1 cellular context compared by ENCODE assay signal in genomic region chr10:131748831-131749766, GRCh38.
A peak's percentile ranks its signal among the peaks of the same experiment; 100 is the strongest.
TF ChIP-seq lines count a peak whose summit lies in the region.

No MANE protein-coding gene starts in this region.

TF ChIP-seq in HepG2, 621 proteins besides CTCF, POLR2A, EP300 and RAD21 (continued from another document and continues in another):
- TF ChIP-seq, protein P1, sequence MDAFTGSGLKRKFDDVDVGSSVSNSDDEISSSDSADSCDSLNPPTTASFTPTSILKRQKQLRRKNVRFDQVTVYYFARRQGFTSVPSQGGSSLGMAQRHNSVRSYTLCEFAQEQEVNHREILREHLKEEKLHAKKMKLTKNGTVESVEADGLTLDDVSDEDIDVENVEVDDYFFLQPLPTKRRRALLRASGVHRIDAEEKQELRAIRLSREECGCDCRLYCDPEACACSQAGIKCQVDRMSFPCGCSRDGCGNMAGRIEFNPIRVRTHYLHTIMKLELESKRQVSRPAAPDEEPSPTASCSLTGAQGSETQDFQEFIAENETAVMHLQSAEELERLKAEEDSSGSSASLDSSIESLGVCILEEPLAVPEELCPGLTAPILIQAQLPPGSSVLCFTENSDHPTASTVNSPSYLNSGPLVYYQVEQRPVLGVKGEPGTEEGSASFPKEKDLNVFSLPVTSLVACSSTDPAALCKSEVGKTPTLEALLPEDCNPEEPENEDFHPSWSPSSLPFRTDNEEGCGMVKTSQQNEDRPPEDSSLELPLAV (CRISPR knock-in tag; conservative IDR thresholded peaks at IDR 0.05; ENCODE audit: low read depth), result no peak
- TF ChIP-seq XRCC5 (optimal IDR thresholded peaks at IDR 0.05; ENCODE audit: low read length) (no peak), SRSF9 (IDR thresholded peaks at IDR 0.05; ENCODE audit: borderline replicate concordance, insufficient read depth, low read depth, low read length, poor library complexity, severe bottlenecking) (no peak), ZSCAN25 (CRISPR knock-in tag; IDR thresholded peaks at IDR 0.05) (peak; percentile 83), ZNF724P (CRISPR knock-in tag; IDR thresholded peaks at IDR 0.05; ENCODE audit: borderline replicate concordance) (no peak), XBP1 (CRISPR knock-in tag; IDR thresholded peaks at IDR 0.05) (no peak), ZNF703 (CRISPR knock-in tag; IDR thresholded peaks at IDR 0.05; ENCODE audit: borderline replicate concordance) (no peak), ZNF780A (CRISPR knock-in tag; IDR thresholded peaks at IDR 0.05) (peak; percentile 62; the same call in 1 of the 2 replicates), POLR2AphosphoS5 (IDR thresholded peaks at IDR 0.05; ENCODE audit: low read depth, low read length) (no peak), AKAP8 (CRISPR knock-in tag; IDR thresholded peaks at IDR 0.05) (no peak), NFE2L2 (IDR thresholded peaks at IDR 0.05; ENCODE audit: low read length) (no peak), ZNF24 (IDR thresholded peaks at IDR 0.05) (no peak), PRPF4 (IDR thresholded peaks at IDR 0.05; ENCODE audit: low read depth, low read length, poor library complexity, severe bottlenecking) (no peak), ZNF33B (CRISPR knock-in tag; IDR thresholded peaks at IDR 0.05) (no peak), MLLT10 (CRISPR knock-in tag; IDR thresholded peaks at IDR 0.05) (no peak), CC2D1A (CRISPR knock-in tag; IDR thresholded peaks at IDR 0.05) (no peak), FOSL2 (CRISPR knock-in tag; IDR thresholded peaks at IDR 0.05) (no peak), ZNF263 (CRISPR knock-in tag; IDR thresholded peaks at IDR 0.05) (peak; percentile 57), YEATS4 (CRISPR knock-in tag; IDR thresholded peaks at IDR 0.05; ENCODE audit: borderline replicate concordance) (0 out of 2 replicates have a peak, but pooled peaks have one; percentile 37), ATRX (CRISPR knock-in tag; IDR thresholded peaks at IDR 0.05; ENCODE audit: borderline replicate concordance) (no peak), SKI (IDR thresholded peaks at IDR 0.05; ENCODE audit: partially characterized antibody) (no peak), HNRNPK (IDR thresholded peaks at IDR 0.05; ENCODE audit: low read depth, low read length, poor library complexity, severe bottlenecking) (no peak), ZNF740 (CRISPR knock-in tag; IDR thresholded peaks at IDR 0.05) (peak; percentile 52; the same call in 1 of the 2 replicates), ZIK1 (CRISPR knock-in tag; IDR thresholded peaks at IDR 0.05; ENCODE audit: borderline replicate concordance, low read depth) (0 out of 2 replicates have a peak, but pooled peaks have one; percentile 11), BHLHE40 (IDR thresholded peaks at IDR 0.05; ENCODE audit: low read length) (no peak), NCOA5 (CRISPR knock-in tag; IDR thresholded peaks at IDR 0.05) (no peak), GTF3A (CRISPR knock-in tag; conservative IDR thresholded peaks at IDR 0.05) (no peak), PAXIP1 (CRISPR knock-in tag; conservative IDR thresholded peaks at IDR 0.05) (peak; percentile 69), ZZZ3 (CRISPR knock-in tag; IDR thresholded peaks at IDR 0.05; ENCODE audit: borderline replicate concordance) (no peak), ZNF326 (CRISPR knock-in tag; IDR thresholded peaks at IDR 0.05; ENCODE audit: borderline replicate concordance) (no peak), ZBTB8A (CRISPR knock-in tag; IDR thresholded peaks at IDR 0.05; ENCODE audit: borderline replicate concordance, low read depth) (no peak), ZNF556 (CRISPR knock-in tag; IDR thresholded peaks at IDR 0.05; ENCODE audit: borderline replicate concordance) (no peak), GZF1 (CRISPR knock-in tag; IDR thresholded peaks at IDR 0.05) (no peak), SRF (IDR thresholded peaks at IDR 0.05; ENCODE audit: low read depth, low read length) (no peak), RARA (CRISPR knock-in tag; IDR thresholded peaks at IDR 0.05) (peak; percentile 42; the same call in 1 of the 2 replicates), HCFC1 (IDR thresholded peaks at IDR 0.05; ENCODE audit: low read depth, low read length) (no peak), IKZF1 (IDR thresholded peaks at IDR 0.05) (no peak), HOXA7 (CRISPR knock-in tag; IDR thresholded peaks at IDR 0.05) (0 out of 2 replicates have a peak, but pooled peaks have one; percentile 54), YEATS2 (CRISPR knock-in tag; IDR thresholded peaks at IDR 0.05; ENCODE audit: borderline replicate concordance) (no peak), ZSCAN12 (CRISPR knock-in tag; IDR thresholded peaks at IDR 0.05) (no peak), SNRNP70 (IDR thresholded peaks at IDR 0.05; ENCODE audit: low read depth, low read length) (no peak), ZNF260 (CRISPR knock-in tag; IDR thresholded peaks at IDR 0.05; ENCODE audit: borderline replicate concordance, low read depth) (no peak), CCAR2 (optimal IDR thresholded peaks at IDR 0.05; ENCODE audit: low read depth, low read length) (no peak), ZNF256 (CRISPR knock-in tag; conservative IDR thresholded peaks at IDR 0.05) (no peak), BRD4 (CRISPR knock-in tag; IDR thresholded peaks at IDR 0.05) (no peak), ZNF335 (CRISPR knock-in tag; IDR thresholded peaks at IDR 0.05) (no peak), REL (CRISPR knock-in tag; conservative IDR thresholded peaks at IDR 0.05) (0 out of 2 replicates have a peak, but pooled peaks have one; percentile 38), SIN3B (IDR thresholded peaks at IDR 0.05; ENCODE audit: low read length) (no peak), ELF4 (CRISPR knock-in tag; IDR thresholded peaks at IDR 0.05; ENCODE audit: borderline replicate concordance) (no peak)
- TF ChIP-seq, protein P2, sequence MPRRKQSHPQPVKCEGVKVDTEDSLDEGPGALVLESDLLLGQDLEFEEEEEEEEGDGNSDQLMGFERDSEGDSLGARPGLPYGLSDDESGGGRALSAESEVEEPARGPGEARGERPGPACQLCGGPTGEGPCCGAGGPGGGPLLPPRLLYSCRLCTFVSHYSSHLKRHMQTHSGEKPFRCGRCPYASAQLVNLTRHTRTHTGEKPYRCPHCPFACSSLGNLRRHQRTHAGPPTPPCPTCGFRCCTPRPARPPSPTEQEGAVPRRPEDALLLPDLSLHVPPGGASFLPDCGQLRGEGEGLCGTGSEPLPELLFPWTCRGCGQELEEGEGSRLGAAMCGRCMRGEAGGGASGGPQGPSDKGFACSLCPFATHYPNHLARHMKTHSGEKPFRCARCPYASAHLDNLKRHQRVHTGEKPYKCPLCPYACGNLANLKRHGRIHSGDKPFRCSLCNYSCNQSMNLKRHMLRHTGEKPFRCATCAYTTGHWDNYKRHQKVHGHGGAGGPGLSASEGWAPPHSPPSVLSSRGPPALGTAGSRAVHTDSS (CRISPR knock-in tag; conservative IDR thresholded peaks at IDR 0.05), result no peak
- TF ChIP-seq, protein P3, sequence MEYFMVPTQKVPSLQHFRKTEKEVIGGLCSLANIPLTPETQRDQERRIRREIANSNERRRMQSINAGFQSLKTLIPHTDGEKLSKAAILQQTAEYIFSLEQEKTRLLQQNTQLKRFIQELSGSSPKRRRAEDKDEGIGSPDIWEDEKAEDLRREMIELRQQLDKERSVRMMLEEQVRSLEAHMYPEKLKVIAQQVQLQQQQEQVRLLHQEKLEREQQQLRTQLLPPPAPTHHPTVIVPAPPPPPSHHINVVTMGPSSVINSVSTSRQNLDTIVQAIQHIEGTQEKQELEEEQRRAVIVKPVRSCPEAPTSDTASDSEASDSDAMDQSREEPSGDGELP (IDR thresholded peaks at IDR 0.05; ENCODE audit: borderline replicate concordance, low read depth), result peak; percentile 68; the same call in 1 of the 2 replicates
- TF ChIP-seq, protein P4, sequence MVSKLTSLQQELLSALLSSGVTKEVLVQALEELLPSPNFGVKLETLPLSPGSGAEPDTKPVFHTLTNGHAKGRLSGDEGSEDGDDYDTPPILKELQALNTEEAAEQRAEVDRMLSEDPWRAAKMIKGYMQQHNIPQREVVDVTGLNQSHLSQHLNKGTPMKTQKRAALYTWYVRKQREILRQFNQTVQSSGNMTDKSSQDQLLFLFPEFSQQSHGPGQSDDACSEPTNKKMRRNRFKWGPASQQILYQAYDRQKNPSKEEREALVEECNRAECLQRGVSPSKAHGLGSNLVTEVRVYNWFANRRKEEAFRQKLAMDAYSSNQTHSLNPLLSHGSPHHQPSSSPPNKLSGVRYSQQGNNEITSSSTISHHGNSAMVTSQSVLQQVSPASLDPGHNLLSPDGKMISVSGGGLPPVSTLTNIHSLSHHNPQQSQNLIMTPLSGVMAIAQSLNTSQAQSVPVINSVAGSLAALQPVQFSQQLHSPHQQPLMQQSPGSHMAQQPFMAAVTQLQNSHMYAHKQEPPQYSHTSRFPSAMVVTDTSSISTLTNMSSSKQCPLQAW (CRISPR knock-in tag; IDR thresholded peaks at IDR 0.05), result no peak
- TF ChIP-seq, protein P5, sequence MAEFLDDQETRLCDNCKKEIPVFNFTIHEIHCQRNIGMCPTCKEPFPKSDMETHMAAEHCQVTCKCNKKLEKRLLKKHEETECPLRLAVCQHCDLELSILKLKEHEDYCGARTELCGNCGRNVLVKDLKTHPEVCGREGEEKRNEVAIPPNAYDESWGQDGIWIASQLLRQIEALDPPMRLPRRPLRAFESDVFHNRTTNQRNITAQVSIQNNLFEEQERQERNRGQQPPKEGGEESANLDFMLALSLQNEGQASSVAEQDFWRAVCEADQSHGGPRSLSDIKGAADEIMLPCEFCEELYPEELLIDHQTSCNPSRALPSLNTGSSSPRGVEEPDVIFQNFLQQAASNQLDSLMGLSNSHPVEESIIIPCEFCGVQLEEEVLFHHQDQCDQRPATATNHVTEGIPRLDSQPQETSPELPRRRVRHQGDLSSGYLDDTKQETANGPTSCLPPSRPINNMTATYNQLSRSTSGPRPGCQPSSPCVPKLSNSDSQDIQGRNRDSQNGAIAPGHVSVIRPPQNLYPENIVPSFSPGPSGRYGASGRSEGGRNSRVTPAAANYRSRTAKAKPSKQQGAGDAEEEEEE (CRISPR knock-in tag; IDR thresholded peaks at IDR 0.05; ENCODE audit: borderline replicate concordance), result no peak
- TF ChIP-seq, protein P6, sequence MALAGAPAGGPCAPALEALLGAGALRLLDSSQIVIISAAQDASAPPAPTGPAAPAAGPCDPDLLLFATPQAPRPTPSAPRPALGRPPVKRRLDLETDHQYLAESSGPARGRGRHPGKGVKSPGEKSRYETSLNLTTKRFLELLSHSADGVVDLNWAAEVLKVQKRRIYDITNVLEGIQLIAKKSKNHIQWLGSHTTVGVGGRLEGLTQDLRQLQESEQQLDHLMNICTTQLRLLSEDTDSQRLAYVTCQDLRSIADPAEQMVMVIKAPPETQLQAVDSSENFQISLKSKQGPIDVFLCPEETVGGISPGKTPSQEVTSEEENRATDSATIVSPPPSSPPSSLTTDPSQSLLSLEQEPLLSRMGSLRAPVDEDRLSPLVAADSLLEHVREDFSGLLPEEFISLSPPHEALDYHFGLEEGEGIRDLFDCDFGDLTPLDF (CRISPR knock-in tag; IDR thresholded peaks at IDR 0.05), result no peak
- TF ChIP-seq, protein P7, sequence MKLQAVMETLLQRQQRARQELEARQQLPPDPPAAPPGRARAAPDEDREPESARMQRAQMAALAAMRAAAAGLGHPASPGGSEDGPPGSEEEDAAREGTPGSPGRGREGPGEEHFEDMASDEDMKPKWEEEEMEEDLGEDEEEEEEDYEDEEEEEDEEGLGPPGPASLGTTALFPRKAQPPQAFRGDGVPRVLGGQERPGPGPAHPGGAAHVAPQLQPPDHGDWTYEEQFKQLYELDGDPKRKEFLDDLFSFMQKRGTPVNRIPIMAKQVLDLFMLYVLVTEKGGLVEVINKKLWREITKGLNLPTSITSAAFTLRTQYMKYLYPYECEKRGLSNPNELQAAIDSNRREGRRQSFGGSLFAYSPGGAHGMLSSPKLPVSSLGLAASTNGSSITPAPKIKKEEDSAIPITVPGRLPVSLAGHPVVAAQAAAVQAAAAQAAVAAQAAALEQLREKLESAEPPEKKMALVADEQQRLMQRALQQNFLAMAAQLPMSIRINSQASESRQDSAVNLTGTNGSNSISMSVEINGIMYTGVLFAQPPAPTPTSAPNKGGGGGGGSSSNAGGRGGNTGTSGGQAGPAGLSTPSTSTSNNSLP (IDR thresholded peaks at IDR 0.05; ENCODE audit: low read depth, low read length), result no peak
